24 cellular contexts compared by ENCODE assay signal in the genomic region with DNA sequence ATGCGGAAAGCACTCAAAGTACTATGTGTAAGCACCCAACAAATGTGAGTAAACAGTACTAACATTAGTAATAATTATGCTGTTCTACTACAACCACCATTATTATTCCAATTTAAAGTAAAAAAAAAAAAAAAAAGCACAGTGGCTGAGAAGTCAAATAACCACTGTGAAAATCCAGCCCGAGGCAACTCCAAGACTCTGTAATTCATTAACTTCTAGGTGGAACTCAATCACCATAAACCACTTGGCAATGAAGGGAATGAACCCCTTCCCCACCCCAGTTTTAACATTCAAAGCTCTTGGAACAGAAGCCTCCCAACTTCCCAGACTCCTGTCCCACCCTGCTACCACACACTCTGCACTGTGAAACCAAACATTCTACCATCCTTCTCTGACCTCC.
"Had no signal": no experiment of that assay in that cellular context is flagged by ENCODE, and none has a peak within 500 bp of the region (broad histone marks: within the 10 kb centered on the region; RNA-seq: fewer than 3 reads in every experiment).

No MANE protein-coding gene starts in this region.

- H3K9me3 ChIP-seq: SJSA1, SK-N-SH had no signal

- DNase-seq: IMR-90, Karpas-422, KG1, MM.1S, NCI-H1092 treated with DMSO at 0.1 percent for 48 hours, NCI-H1436, NCI-H187, NCI-H2029, NCI-H2081 treated with DMSO at 0.1 percent for 48 hours, NCI-H2171, NCI-H226, NCI-H446, NCI-H510A, NCI-H524 treated with DMSO at 0.1 percent for 48 hours, NCI-H69, NCI-H774, Right ventricle myocardium superior, RPMI8226, SIG-M5, SK-N-SH, SW 1271 had no signal

- H3K4me1 ChIP-seq: SJSA1 had no signal

- FAIRE-seq: HepG2, RCC 7860 had no signal

- H3K27ac ChIP-seq: SJSA1 had no signal

- H3K4me2 ChIP-seq: SK-N-SH had no signal

- H3K9ac ChIP-seq: SK-N-SH had no signal

- H3K9me2 ChIP-seq: SK-N-SH had no signal

- H3K4me3 ChIP-seq: SJSA1 had no signal

- ATAC-seq: HepG2 had no signal

- H3K27me3 ChIP-seq: SJSA1 had no signal
